ENCODE assay signal across 23 cellular contexts in genomic region chr3:196812853-196813252, GRCh38.
"Had no signal": no experiment of that assay in that cellular context is flagged by ENCODE, and none has a peak within 500 bp of the region (broad histone marks: within the 10 kb centered on the region; RNA-seq: fewer than 3 reads in every experiment).

No MANE protein-coding gene starts in this region.

- H3K27ac ChIP-seq: neutrophil, suprapubic skin, tibial artery, VCaP had no signal

- H3K4me3 ChIP-seq: smooth muscle cell, suprapubic skin, tibial artery had no signal

- H3K4me1 ChIP-seq: suprapubic skin, tibial artery had no signal

- H3K27me3 ChIP-seq: neutrophil, suprapubic skin, tibial artery had no signal

- ATAC-seq: esophagus mucosa had no signal

- H3K9me3 ChIP-seq: neutrophil, suprapubic skin, tibial artery had no signal

- FAIRE-seq: islet of Langerhans had no signal

- DNase-seq: activated CD4-positive, alpha-beta T cell treated with anti-CD3 and anti-CD28 coated beads for 4 hours; activated CD4-positive, alpha-beta T cell treated with anti-CD3 and anti-CD28 coated beads, Interleukin-2, amount 50 U/mL, for 4 hours; activated CD8-positive, alpha-beta memory T cell treated with anti-CD3 and anti-CD28 coated beads for 24 hours; activated effector memory CD4-positive, alpha-beta T cell treated with Interleukin-2 at 50 U/mL for 16 hours; activated naive CD4-positive, alpha-beta T cell treated with anti-CD3 and anti-CD28 coated beads for 36 hours; activated naive CD8-positive, alpha-beta T cell treated with anti-CD3 and anti-CD28 coated beads, Interleukin-2, amount 10 ng/mL, durations not matched to agents 7 days and 5 days; amygdala; central memory CD4-positive, alpha-beta T cell; foreskin fibroblast; naive B cell; nephron progenitor cell; retina; stimulated activated CD4-positive, alpha-beta T cell treated with anti-CD3 and anti-CD28 coated beads, Interleukin-1b, Interleukin-23, amount 100 ng/mL, for 48 hours; stimulated activated CD4-positive, alpha-beta T cell treated with anti-CD3 and anti-CD28 coated beads, Interleukin-4, amount 100 ng/mL, for 4 hours; stimulated activated naive CD4-positive, alpha-beta T cell; T-helper 1 cell; tibial artery had no signal
